Comparison of ENCODE assay signal across 16 cellular contexts in genomic region chr7:21960922-21961321, GRCh38. TPM values are rescaled to one million over a fixed set of nuclear protein-coding genes. Genes with fewer than 3 reads are reported as not detected.
DNase-seq lines count a peak whose midpoint lies in the region; ATAC-seq and TF ChIP-seq lines count a peak whose summit lies in the region.
"Had no signal": no experiment of that assay in that cellular context is flagged by ENCODE, and none has a peak within 500 bp of the region (broad histone marks: within the 10 kb centered on the region; RNA-seq: fewer than 3 reads in every experiment).

No MANE protein-coding gene starts in this region.

- H3K27me3 Mint-ChIP-seq in HFFc6 (ENCODE audit: insufficient read depth) = no peaks in the 10 kb centered on the region; the same call in 1 of the 2 replicates
- H3K27me3 Mint-ChIP-seq: activated B cell treated with CpG ODN at 0.5 μM for 24 hours had no signal

- H3K27ac Mint-ChIP-seq in HFFc6 = peak overlapping the region; percentile 35
- H3K27ac Mint-ChIP-seq: activated B cell treated with CpG ODN at 0.5 μM for 24 hours, nephron had no signal

- H3K9me3 ChIP-seq in adipocyte (ENCODE audit: control insufficient read depth, low read length) = no peaks in the 10 kb centered on the region
- H3K9me3 ChIP-seq: SJCRH30 had no signal

- H3K4me3 ChIP-seq in ACC112 (ENCODE audit: low read depth, low read length) (no peak overlapping the region), adipocyte (ENCODE audit: low read length) (no peak overlapping the region), foreskin fibroblast (ENCODE audit: low read depth in 1 of 2, low read length in 2 of 2) (no peak overlapping the region)
- H3K4me3 ChIP-seq: SJCRH30 had no signal

- peak overlapping the region; percentile 2; the same call in 1 of the 2 replicates for H3K27ac ChIP-seq in ACC112 (ENCODE audit: low read depth, low read length)
- H3K27ac ChIP-seq: SJCRH30 had no signal

- no peak overlapping the region for H3K4me3 Mint-ChIP-seq in HFFc6
- H3K4me3 Mint-ChIP-seq: activated B cell treated with CpG ODN at 0.5 μM for 24 hours, nephron had no signal

- peaks cover 22% of the 10 kb centered on the region for H3K4me1 Mint-ChIP-seq in HFFc6 (ENCODE audit: low read depth)
- H3K4me1 Mint-ChIP-seq: nephron had no signal

- H3K36me3 Mint-ChIP-seq in HFFc6 (ENCODE audit: low read depth) = peaks cover 6% of the 10 kb centered on the region

- H3K9ac ChIP-seq in adipocyte (ENCODE audit: low read length) = no peak overlapping the region

- peaks cover 6% of the 10 kb centered on the region; the same call in 1 of the 2 replicates for H3K9me3 Mint-ChIP-seq in HFFc6
- H3K9me3 Mint-ChIP-seq: activated B cell treated with CpG ODN at 0.5 μM for 24 hours had no signal

- in situ Hi-C loops in KBM-7 (cut with MboI; ENCODE audit: low pct_unique_long_range_greater_than_20kb, low sequenced_read_pairs) = no loop called here

- DNase-seq in HFFc6 (peak; percentile 79), adipocyte (ENCODE audit: low read depth) (peak; percentile 80), foreskin fibroblast (peak; percentile 77 to 88), KBM-7 (no peak), Kasumi-1 (lab: John Stamatoyannopoulos, UW) (no peak)
- no peak for DNase-seq in stimulated activated CD4-positive, alpha-beta T cell treated with anti-CD3 and anti-CD28 coated beads, Interleukin-12 subunit alpha, Interleukin-12 subunit beta, amount 100 ng/mL, for 4 hours
- DNase-seq: activated B cell treated with CpG ODN at 0.5 μM for 24 hours, AML-193, anterior cingulate cortex, NCI-H1105, NCI-H524, SJCRH30, small intestine had no signal

- no peak for ATAC-seq in HG03469 (IDR thresholded peaks at IDR 0.05; ENCODE audit: unreplicated experiment)

- H3K36me3 ChIP-seq in ACC112 (ENCODE audit: insufficient read depth, low read length) (no peaks in the 10 kb centered on the region), adipocyte (ENCODE audit: control insufficient read depth, insufficient read depth, low read length, severe bottlenecking) (no peaks in the 10 kb centered on the region)
- H3K36me3 ChIP-seq: SJCRH30 had no signal

- H3K4me1 ChIP-seq in ACC112 (ENCODE audit: control insufficient read depth, insufficient read depth, low read length, unreplicated experiment) (peaks cover 11% of the 10 kb centered on the region), adipocyte (ENCODE audit: control insufficient read depth, insufficient read depth, low read length) (peaks cover 7% of the 10 kb centered on the region)
- H3K4me1 ChIP-seq: SJCRH30 had no signal

- H3K27me3 ChIP-seq in ACC112 (ENCODE audit: insufficient read depth, low read length) (no peaks in the 10 kb centered on the region), adipocyte (replicated peaks; ENCODE audit: control insufficient read depth, insufficient read depth, low read length) (no peaks in the 10 kb centered on the region)
- H3K27me3 ChIP-seq: SJCRH30 had no signal

- no peaks in the 10 kb centered on the region for H3K79me2 ChIP-seq in ACC112 (ENCODE audit: control insufficient read depth, insufficient read depth, low read length, unreplicated experiment)

- TF ChIP-seq CTCF in HFFc6 (IDR thresholded peaks at IDR 0.05) = no peak
- TF ChIP-seq CTCF in foreskin fibroblast (IDR thresholded peaks at IDR 0.05; ENCODE audit: low read depth, low read length) = no peak

- no peak overlapping the region for H2AFZ ChIP-seq in ACC112 (ENCODE audit: low read length, unreplicated experiment)

RNA-seq across cellular contexts. Expression of gene CDCA7L, which starts 15.2 kb away (rescaled TPM):
- total RNA-seq in HFFc6 (2021; fragmentation: NEBNext Ultra II Directional; extraction: Animal tissue kit (Norgen Biotek cat#: 25700)) = 10 to 100 TPM; 32.9 to 51.4 (median 42.7) TPM

Comparison
In these comparisons a context has a peak if more than half of its experiments do, and no peak if none do; other contexts are left out.
1. DNase-seq: peak in HFFc6 (single experiment), adipocyte (single experiment) and foreskin fibroblast (2 of 2); none in KBM-7 (single experiment), Kasumi-1 (0 of 2) and stimulated activated CD4-positive, alpha-beta T cell treated with anti-CD3 and anti-CD28 coated beads, Interleukin-12 subunit alpha, Interleukin-12 subunit beta, amount 100 ng/mL, for 4 hours (single experiment).